Comparison of ENCODE assay signal across 1 cellular context in the genomic region with DNA sequence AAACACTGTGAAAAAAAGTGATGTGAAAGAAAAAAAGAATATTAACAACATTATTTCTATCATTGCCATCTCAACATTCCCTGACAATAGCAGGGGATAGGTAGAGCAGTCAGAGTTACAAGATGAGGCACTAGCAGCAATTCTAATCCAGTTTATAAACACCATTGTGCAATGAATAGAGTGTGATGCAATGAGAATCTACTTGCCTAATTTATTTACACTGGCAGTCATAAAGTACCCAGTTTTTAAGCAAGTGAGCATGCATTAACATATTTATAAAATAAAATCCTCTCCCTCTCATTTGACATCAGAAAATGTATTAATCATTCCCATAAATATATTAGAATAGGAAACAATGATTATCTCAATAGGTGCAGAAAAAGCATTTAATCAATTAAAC.
TF ChIP-seq lines count a peak whose summit lies in the region.

No MANE protein-coding gene starts in this region.

TF ChIP-seq in HEK293T, 16 proteins besides CTCF, POLR2A, EP300 and RAD21:
- TF ChIP-seq PKNOX1 (IDR thresholded peaks at IDR 0.05) (peak; percentile 84; the same call in 1 of the 2 replicates), HDGF (IDR thresholded peaks at IDR 0.05; ENCODE audit: borderline replicate concordance) (no peak)
